Comparison of ENCODE assay signal across 2 cellular contexts in genomic region chr1:7552402-7552801, GRCh38.
TF ChIP-seq lines count a peak whose summit lies in the region.

No MANE protein-coding gene starts in this region.

TF ChIP-seq in PFSK-1, 5 proteins besides CTCF, POLR2A, EP300 and RAD21 (continued from another document):
- TF ChIP-seq, protein P1, sequence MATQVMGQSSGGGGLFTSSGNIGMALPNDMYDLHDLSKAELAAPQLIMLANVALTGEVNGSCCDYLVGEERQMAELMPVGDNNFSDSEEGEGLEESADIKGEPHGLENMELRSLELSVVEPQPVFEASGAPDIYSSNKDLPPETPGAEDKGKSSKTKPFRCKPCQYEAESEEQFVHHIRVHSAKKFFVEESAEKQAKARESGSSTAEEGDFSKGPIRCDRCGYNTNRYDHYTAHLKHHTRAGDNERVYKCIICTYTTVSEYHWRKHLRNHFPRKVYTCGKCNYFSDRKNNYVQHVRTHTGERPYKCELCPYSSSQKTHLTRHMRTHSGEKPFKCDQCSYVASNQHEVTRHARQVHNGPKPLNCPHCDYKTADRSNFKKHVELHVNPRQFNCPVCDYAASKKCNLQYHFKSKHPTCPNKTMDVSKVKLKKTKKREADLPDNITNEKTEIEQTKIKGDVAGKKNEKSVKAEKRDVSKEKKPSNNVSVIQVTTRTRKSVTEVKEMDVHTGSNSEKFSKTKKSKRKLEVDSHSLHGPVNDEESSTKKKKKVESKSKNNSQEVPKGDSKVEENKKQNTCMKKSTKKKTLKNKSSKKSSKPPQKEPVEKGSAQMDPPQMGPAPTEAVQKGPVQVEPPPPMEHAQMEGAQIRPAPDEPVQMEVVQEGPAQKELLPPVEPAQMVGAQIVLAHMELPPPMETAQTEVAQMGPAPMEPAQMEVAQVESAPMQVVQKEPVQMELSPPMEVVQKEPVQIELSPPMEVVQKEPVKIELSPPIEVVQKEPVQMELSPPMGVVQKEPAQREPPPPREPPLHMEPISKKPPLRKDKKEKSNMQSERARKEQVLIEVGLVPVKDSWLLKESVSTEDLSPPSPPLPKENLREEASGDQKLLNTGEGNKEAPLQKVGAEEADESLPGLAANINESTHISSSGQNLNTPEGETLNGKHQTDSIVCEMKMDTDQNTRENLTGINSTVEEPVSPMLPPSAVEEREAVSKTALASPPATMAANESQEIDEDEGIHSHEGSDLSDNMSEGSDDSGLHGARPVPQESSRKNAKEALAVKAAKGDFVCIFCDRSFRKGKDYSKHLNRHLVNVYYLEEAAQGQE (IDR thresholded peaks at IDR 0.05; ENCODE audit: insufficient read depth in 1 of 2, low read depth in 2 of 2, low read length in 2 of 2): peak in 1 of 2 experiments; percentile 74; a peak in 2 of 4 replicates
- TF ChIP-seq SIN3A (IDR thresholded peaks at IDR 0.05; ENCODE audit: borderline replicate concordance, insufficient read depth, low read length) (peak; percentile 79; the same call in 1 of the 2 replicates), TAF1 (IDR thresholded peaks at IDR 0.05; ENCODE audit: borderline replicate concordance, insufficient read depth, low read length) (no peak), POLR2AphosphoS5 (IDR thresholded peaks at IDR 0.05; ENCODE audit: low read depth, low read length) (peak; percentile 30; the same call in 1 of the 2 replicates)
TF ChIP-seq in PFSK-1: peak in this region for 4.

TF ChIP-seq in HepG2, 621 proteins besides CTCF, POLR2A, EP300 and RAD21 (continued from another document):
- TF ChIP-seq, protein P2, sequence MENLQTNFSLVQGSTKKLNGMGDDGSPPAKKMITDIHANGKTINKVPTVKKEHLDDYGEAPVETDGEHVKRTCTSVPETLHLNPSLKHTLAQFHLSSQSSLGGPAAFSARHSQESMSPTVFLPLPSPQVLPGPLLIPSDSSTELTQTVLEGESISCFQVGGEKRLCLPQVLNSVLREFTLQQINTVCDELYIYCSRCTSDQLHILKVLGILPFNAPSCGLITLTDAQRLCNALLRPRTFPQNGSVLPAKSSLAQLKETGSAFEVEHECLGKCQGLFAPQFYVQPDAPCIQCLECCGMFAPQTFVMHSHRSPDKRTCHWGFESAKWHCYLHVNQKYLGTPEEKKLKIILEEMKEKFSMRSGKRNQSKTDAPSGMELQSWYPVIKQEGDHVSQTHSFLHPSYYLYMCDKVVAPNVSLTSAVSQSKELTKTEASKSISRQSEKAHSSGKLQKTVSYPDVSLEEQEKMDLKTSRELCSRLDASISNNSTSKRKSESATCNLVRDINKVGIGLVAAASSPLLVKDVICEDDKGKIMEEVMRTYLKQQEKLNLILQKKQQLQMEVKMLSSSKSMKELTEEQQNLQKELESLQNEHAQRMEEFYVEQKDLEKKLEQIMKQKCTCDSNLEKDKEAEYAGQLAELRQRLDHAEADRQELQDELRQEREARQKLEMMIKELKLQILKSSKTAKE (CRISPR knock-in tag; IDR thresholded peaks at IDR 0.05; ENCODE audit: borderline replicate concordance): peak; percentile 31; the same call in 1 of the 2 replicates
- TF ChIP-seq ZNF766 (CRISPR knock-in tag; IDR thresholded peaks at IDR 0.05; ENCODE audit: borderline replicate concordance) (no peak), ZNF263 (CRISPR knock-in tag; IDR thresholded peaks at IDR 0.05) (peak; percentile 73), GABPB1 (CRISPR knock-in tag; IDR thresholded peaks at IDR 0.05) (peak; percentile 26; the same call in 1 of the 2 replicates), ZNF292 (CRISPR knock-in tag; IDR thresholded peaks at IDR 0.05; ENCODE audit: borderline replicate concordance, low read depth) (peak; percentile 67; the same call in 1 of the 2 replicates), ETV5 (CRISPR knock-in tag; IDR thresholded peaks at IDR 0.05; ENCODE audit: borderline replicate concordance) (peak; percentile 43; the same call in 1 of the 2 replicates), GABPA (IDR thresholded peaks at IDR 0.05; ENCODE audit: low read depth, low read length) (no peak), GABPA (CRISPR knock-in tag; IDR thresholded peaks at IDR 0.05; ENCODE audit: low read depth) (peak; percentile 33), ZNF251 (CRISPR knock-in tag; IDR thresholded peaks at IDR 0.05) (0 out of 2 replicates have a peak, but pooled peaks have one; percentile 31), PBX2 (CRISPR knock-in tag; IDR thresholded peaks at IDR 0.05) (no peak), NCOR1 (IDR thresholded peaks at IDR 0.05; ENCODE audit: borderline replicate concordance, low read length) (no peak), ELF3 (CRISPR knock-in tag; IDR thresholded peaks at IDR 0.05) (0 out of 2 replicates have a peak, but pooled peaks have one; percentile 20), ZNF782 (CRISPR knock-in tag; IDR thresholded peaks at IDR 0.05; ENCODE audit: borderline replicate concordance) (no peak), HDAC2 (CRISPR knock-in tag; IDR thresholded peaks at IDR 0.05) (peak; percentile 17; the same call in 1 of the 2 replicates), RNF219 (CRISPR knock-in tag; IDR thresholded peaks at IDR 0.05) (no peak), GTF2F1 (IDR thresholded peaks at IDR 0.05; ENCODE audit: low read length) (no peak), ZNF101 (CRISPR knock-in tag; IDR thresholded peaks at IDR 0.05; ENCODE audit: borderline replicate concordance, low read depth) (no peak), SALL1 (CRISPR knock-in tag; IDR thresholded peaks at IDR 0.05) (0 out of 2 replicates have a peak, but pooled peaks have one; percentile 9), ZFY (CRISPR knock-in tag; IDR thresholded peaks at IDR 0.05) (peak; percentile 26; the same call in 1 of the 2 replicates), MTA1 (CRISPR knock-in tag; IDR thresholded peaks at IDR 0.05; ENCODE audit: borderline replicate concordance) (peak; percentile 35; the same call in 1 of the 2 replicates)
- TF ChIP-seq, protein P3, sequence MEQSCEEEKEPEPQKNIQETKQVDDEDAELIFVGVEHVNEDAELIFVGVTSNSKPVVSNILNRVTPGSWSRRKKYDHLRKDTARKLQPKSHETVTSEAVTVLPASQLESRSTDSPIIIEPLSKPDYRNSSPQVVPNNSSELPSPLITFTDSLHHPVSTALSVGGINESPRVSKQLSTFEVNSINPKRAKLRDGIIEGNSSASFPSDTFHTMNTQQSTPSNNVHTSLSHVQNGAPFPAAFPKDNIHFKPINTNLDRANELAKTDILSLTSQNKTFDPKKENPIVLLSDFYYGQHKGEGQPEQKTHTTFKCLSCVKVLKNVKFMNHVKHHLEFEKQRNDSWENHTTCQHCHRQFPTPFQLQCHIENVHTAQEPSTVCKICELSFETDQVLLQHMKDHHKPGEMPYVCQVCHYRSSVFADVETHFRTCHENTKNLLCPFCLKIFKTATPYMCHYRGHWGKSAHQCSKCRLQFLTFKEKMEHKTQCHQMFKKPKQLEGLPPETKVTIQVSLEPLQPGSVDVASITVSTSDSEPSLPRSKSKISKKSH (CRISPR knock-in tag; IDR thresholded peaks at IDR 0.05; ENCODE audit: borderline replicate concordance): 0 out of 2 replicates have a peak, but pooled peaks have one; percentile 23
- TF ChIP-seq, protein P4, sequence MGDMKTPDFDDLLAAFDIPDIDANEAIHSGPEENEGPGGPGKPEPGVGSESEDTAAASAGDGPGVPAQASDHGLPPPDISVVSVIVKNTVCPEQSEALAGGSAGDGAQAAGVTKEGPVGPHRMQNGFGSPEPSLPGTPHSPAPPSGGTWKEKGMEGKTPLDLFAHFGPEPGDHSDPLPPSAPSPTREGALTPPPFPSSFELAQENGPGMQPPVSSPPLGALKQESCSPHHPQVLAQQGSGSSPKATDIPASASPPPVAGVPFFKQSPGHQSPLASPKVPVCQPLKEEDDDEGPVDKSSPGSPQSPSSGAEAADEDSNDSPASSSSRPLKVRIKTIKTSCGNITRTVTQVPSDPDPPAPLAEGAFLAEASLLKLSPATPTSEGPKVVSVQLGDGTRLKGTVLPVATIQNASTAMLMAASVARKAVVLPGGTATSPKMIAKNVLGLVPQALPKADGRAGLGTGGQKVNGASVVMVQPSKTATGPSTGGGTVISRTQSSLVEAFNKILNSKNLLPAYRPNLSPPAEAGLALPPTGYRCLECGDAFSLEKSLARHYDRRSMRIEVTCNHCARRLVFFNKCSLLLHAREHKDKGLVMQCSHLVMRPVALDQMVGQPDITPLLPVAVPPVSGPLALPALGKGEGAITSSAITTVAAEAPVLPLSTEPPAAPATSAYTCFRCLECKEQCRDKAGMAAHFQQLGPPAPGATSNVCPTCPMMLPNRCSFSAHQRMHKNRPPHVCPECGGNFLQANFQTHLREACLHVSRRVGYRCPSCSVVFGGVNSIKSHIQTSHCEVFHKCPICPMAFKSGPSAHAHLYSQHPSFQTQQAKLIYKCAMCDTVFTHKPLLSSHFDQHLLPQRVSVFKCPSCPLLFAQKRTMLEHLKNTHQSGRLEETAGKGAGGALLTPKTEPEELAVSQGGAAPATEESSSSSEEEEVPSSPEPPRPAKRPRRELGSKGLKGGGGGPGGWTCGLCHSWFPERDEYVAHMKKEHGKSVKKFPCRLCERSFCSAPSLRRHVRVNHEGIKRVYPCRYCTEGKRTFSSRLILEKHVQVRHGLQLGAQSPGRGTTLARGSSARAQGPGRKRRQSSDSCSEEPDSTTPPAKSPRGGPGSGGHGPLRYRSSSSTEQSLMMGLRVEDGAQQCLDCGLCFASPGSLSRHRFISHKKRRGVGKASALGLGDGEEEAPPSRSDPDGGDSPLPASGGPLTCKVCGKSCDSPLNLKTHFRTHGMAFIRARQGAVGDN (CRISPR knock-in tag; IDR thresholded peaks at IDR 0.05): peak; percentile 47; the same call in 1 of the 2 replicates
